Comparison of ENCODE assay signal across 1 cellular context in the genomic region with DNA sequence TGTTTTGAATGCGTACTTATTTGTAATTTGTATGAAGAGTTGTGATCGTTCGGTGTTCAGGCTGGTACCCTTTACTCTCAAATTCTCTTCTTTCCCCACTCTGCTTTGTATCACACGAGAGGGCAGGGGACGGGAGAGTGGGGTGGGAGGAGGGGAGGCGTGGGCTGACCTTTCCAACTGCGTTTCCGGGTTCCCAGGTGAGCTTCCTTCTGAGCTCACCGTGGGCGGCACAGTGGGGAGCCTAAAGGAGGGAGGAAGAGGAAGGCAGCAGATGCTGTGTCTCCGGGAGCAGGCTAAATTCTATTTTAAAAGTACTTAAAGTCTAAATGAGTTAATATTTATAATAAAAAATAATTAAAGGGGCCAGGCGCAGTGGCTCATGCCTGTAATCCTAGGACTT.
TF ChIP-seq lines count a peak whose summit lies in the region.

No MANE protein-coding gene starts in this region.

TF ChIP-seq in GM23338, 12 proteins besides CTCF, POLR2A, EP300 and RAD21 (continued from another document):
- no peak for TF ChIP-seq ZNF462 (CRISPR knock-in tag; IDR thresholded peaks at IDR 0.05)
- TF ChIP-seq ZNF114 (CRISPR knock-in tag; IDR thresholded peaks at IDR 0.05), result no peak
